In the genomic region with DNA sequence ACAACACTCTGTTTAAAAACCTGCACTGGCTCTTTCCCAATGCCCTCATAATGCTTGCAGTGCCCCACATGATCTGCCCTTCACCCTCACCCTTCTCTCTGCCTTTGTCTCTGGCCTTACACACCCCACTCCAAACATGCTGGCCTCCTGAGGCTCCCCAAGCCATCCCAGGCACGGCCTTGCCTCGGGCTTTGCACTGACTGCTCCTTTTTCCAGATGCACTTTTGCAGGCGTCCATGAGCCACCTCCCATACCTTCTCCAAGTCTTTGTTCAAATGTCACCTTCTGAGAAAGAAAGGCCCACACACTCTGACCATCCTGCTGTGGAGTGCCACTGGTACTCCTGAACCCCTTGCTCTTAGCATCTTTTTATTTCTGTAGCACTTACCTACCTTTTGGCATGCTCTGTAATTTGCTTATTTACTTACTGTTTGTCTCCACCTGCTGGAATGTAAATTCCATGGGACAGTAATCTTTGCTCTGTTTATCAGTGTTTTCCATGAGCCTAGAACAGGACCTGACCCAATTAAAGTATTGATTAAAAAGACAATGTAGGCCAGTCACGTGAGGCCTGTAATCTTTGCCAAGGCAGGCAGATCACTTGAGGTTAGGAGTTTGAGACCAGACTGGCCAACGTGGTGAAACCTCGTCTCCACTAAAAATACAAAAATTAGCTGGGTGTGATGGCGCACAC, we compare ENCODE assay signal across 19 cellular contexts. TPM values are rescaled to one million over a fixed set of nuclear protein-coding genes. Genes with fewer than 3 reads are reported as not detected.
DNase-seq lines count a peak whose midpoint lies in the region; ATAC-seq and TF ChIP-seq lines count a peak whose summit lies in the region.
"Had no signal": no experiment of that assay in that cellular context is flagged by ENCODE, and none has a peak within 500 bp of the region (broad histone marks: within the 10 kb centered on the region; RNA-seq: fewer than 3 reads in every experiment).

No MANE protein-coding gene starts in this region.

- H3K4me2 ChIP-seq in DND-41 (ENCODE audit: insufficient read depth, low read length) (no peak overlapping the region), neural progenitor cell (no peak overlapping the region)

- no peak overlapping the region for H3K4me3 ChIP-seq in DND-41 (ENCODE audit: low read depth in 1 of 2, low read length in 2 of 2)
- H3K4me3 ChIP-seq in neural progenitor cell, result no peak overlapping the region
- no peak overlapping the region for H3K4me3 ChIP-seq in CD4-positive, alpha-beta memory T cell (ENCODE audit: low read length in 2 of 2)
- H3K4me3 ChIP-seq: dorsolateral prefrontal cortex, left ventricle myocardium inferior, SJCRH30 had no signal

- no peaks in the 10 kb centered on the region for H3F3A ChIP-seq in neural progenitor cell (ENCODE audit: low read depth)

- H3K79me2 ChIP-seq in DND-41 (ENCODE audit: insufficient read depth, low read length) (no peaks in the 10 kb centered on the region), neural progenitor cell (ENCODE audit: low read depth) (no peaks in the 10 kb centered on the region)

- DNase-seq in DND-41, result no peak
- DNase-seq in dermis blood vessel endothelial cell, result peak; percentile 5
- DNase-seq in neural progenitor cell (ENCODE audit: low spot score), result no peak
- no peak for DNase-seq in germinal center (ENCODE audit: low spot score)
- DNase-seq in CD4-positive, alpha-beta memory T cell, result no peak
- DNase-seq: dorsolateral prefrontal cortex, GF-D8, left ventricle myocardium inferior, NCI-H2029 treated with DMSO at 0.1 percent for 48 hours, NCI-H510A, SJCRH30 had no signal

- H3K36me3 Mint-ChIP-seq in neural progenitor cell, result peaks cover 17% of the 10 kb centered on the region
- peaks cover 25 to 41% of the 10 kb centered on the region in 2 donors for H3K36me3 Mint-ChIP-seq in CD4-positive, alpha-beta memory T cell

- H3K27ac ChIP-seq in DND-41 (ENCODE audit: low read length) (no peak overlapping the region), neural progenitor cell (no peak overlapping the region)
- H3K27ac ChIP-seq in CD4-positive, alpha-beta memory T cell (ENCODE audit: low read depth, low read length), result no peak overlapping the region
- H3K27ac ChIP-seq: left ventricle myocardium inferior, SJCRH30 had no signal

- H3K27me3 Mint-ChIP-seq in neural progenitor cell (ENCODE audit: insufficient read depth, low read depth), result no peaks in the 10 kb centered on the region
- H3K27me3 Mint-ChIP-seq in CD4-positive, alpha-beta memory T cell, result no peaks in the 10 kb centered on the region

- intact Hi-C loops in CD4-positive, alpha-beta memory T cell (cut with micrococcal nuclease), result no loop called here

- H3K4me1 ChIP-seq in DND-41 (ENCODE audit: insufficient read depth, low read length) (peaks cover 3% of the 10 kb centered on the region; the same call in 1 of the 2 replicates), neural progenitor cell (peaks cover 10% of the 10 kb centered on the region)
- H3K4me1 ChIP-seq in CD4-positive, alpha-beta memory T cell (ENCODE audit: insufficient read depth, low read length), result no peaks in the 10 kb centered on the region
- H3K4me1 ChIP-seq: left ventricle myocardium inferior, SJCRH30 had no signal

- CTCF ChIA-PET in CD4-positive, alpha-beta memory T cell (lab: Charles Lee; ENCODE audit: partially characterized antibody), result no interaction called here

- H3K9me3 Mint-ChIP-seq in neural progenitor cell, result no peaks in the 10 kb centered on the region
- no peaks in the 10 kb centered on the region for H3K9me3 Mint-ChIP-seq in CD4-positive, alpha-beta memory T cell
- H3K9me3 Mint-ChIP-seq: activated T-helper 1 cell treated with anti-CD3 and anti-CD28 coated beads, Interleukin-12 subunit alpha, Interleukin-12 subunit beta, Interleukin-2, Interleukin-4 antibody, amounts not matched to agents 30 ng/mL and 10 ng/mL and 1 ng/mL, durations not matched to agents 14 hours and 24 hours and 36 hours; T-helper 2 cell treated with Interferon-gamma antibody and Interleukin-4, amounts not matched to agents 5 μg/mL and 100 μg/mL, for 36 hours had no signal

- H3K36me3 ChIP-seq in DND-41 (ENCODE audit: insufficient read depth, low read length), result no peaks in the 10 kb centered on the region
- H3K36me3 ChIP-seq in neural progenitor cell, result no peaks in the 10 kb centered on the region
- peaks cover 5% of the 10 kb centered on the region for H3K36me3 ChIP-seq in CD4-positive, alpha-beta memory T cell (ENCODE audit: insufficient read depth, low read length)

- H2AFZ ChIP-seq in DND-41 (ENCODE audit: low read depth, low read length) (no peak overlapping the region), neural progenitor cell (replicated peaks) (no peak overlapping the region)

- no peak overlapping the region for H3K9ac ChIP-seq in DND-41 (ENCODE audit: low read depth, low read length)
- no peak overlapping the region for H3K9ac ChIP-seq in neural progenitor cell

- no peak overlapping the region for H3K27ac Mint-ChIP-seq in neural progenitor cell
- peak overlapping the region in 2 of 7 donors; percentile 0 to 6 for H3K27ac Mint-ChIP-seq in CD4-positive, alpha-beta memory T cell
- H3K27ac Mint-ChIP-seq: activated T-helper 1 cell treated with anti-CD3 and anti-CD28 coated beads, Interleukin-12 subunit alpha, Interleukin-12 subunit beta, Interleukin-2, Interleukin-4 antibody, amounts not matched to agents 30 ng/mL and 10 ng/mL and 1 ng/mL, durations not matched to agents 14 hours and 24 hours and 36 hours; T-helper 2 cell treated with Interferon-gamma antibody and Interleukin-4, amounts not matched to agents 5 μg/mL and 100 μg/mL, for 36 hours had no signal

- H3K27me3 ChIP-seq in DND-41 (ENCODE audit: insufficient read depth, low read length, poor library complexity) (no peaks in the 10 kb centered on the region), neural progenitor cell (no peaks in the 10 kb centered on the region)
- H3K27me3 ChIP-seq in CD4-positive, alpha-beta memory T cell (ENCODE audit: insufficient read depth, low read length), result no peaks in the 10 kb centered on the region
- H3K27me3 ChIP-seq: dorsolateral prefrontal cortex, SJCRH30 had no signal

- no peaks in the 10 kb centered on the region for H3K4me1 Mint-ChIP-seq in neural progenitor cell
- peaks cover 0 to 3% (median 0%) of the 10 kb centered on the region in 4 donors for H3K4me1 Mint-ChIP-seq in CD4-positive, alpha-beta memory T cell

- H3K9me3 ChIP-seq in DND-41 (ENCODE audit: insufficient read depth, low read length, severe bottlenecking) (no peaks in the 10 kb centered on the region), neural progenitor cell (ENCODE audit: low read depth) (no peaks in the 10 kb centered on the region)
- no peaks in the 10 kb centered on the region for H3K9me3 ChIP-seq in CD4-positive, alpha-beta memory T cell (ENCODE audit: control insufficient read depth in 1 of 2, low read length in 2 of 2)
- H3K9me3 ChIP-seq: left ventricle myocardium inferior, SJCRH30 had no signal

- TF ChIP-seq CTCF in DND-41 (IDR thresholded peaks at IDR 0.05; ENCODE audit: borderline replicate concordance, extremely low read depth, low read length, poor library complexity, severe bottlenecking), result peak; percentile 45
- peak; percentile 39; the same call in 1 of the 2 replicates for TF ChIP-seq CTCF in LNCAP (IDR thresholded peaks at IDR 0.05)
- peak; percentile 22 for TF ChIP-seq CTCF in neural progenitor cell (IDR thresholded peaks at IDR 0.05)

- POLR2A ChIA-PET in CD4-positive, alpha-beta memory T cell (lab: Charles Lee; ENCODE audit: partially characterized antibody), result no interaction called here

- H4K20me1 ChIP-seq in DND-41 (ENCODE audit: insufficient read depth, low read length) (no peaks in the 10 kb centered on the region), neural progenitor cell (ENCODE audit: low read depth) (no peaks in the 10 kb centered on the region)

- H3K4me3 Mint-ChIP-seq in neural progenitor cell, result no peak overlapping the region
- no peak overlapping the region for H3K4me3 Mint-ChIP-seq in CD4-positive, alpha-beta memory T cell
- H3K4me3 Mint-ChIP-seq: activated T-helper 1 cell treated with anti-CD3 and anti-CD28 coated beads, Interleukin-12 subunit alpha, Interleukin-12 subunit beta, Interleukin-2, Interleukin-4 antibody, amounts not matched to agents 30 ng/mL and 10 ng/mL and 1 ng/mL, durations not matched to agents 14 hours and 24 hours and 36 hours; T-helper 2 cell treated with Interferon-gamma antibody and Interleukin-4, amounts not matched to agents 5 μg/mL and 100 μg/mL, for 36 hours had no signal

- ATAC-seq in DND-41 (ENCODE audit: insufficient read depth, low read depth) (no peak), HG03342 (IDR thresholded peaks at IDR 0.05; ENCODE audit: unreplicated experiment) (no peak), HG03460 (IDR thresholded peaks at IDR 0.05; ENCODE audit: unreplicated experiment) (no peak)
- ATAC-seq: esophagus mucosa had no signal

RNA-seq across cellular contexts. Expression of gene GFRA4, which starts 30.7 kb away (rescaled TPM):
- total RNA-seq in dermis blood vessel endothelial cell, result not detected in 2 replicates
- total RNA-seq in neural progenitor cell (ENCODE audit: low replicate concordance), result not detected in 2 replicates
- not detected for total RNA-seq in CD4-positive, alpha-beta memory T cell
- polyA plus RNA-seq in CD4-positive, alpha-beta memory T cell, result not detected
- total RNA-seq: activated CD8-positive, alpha-beta memory T cell treated with anti-CD3 and anti-CD28 coated beads for 36 hours; activated T-helper 1 cell treated with anti-CD3 and anti-CD28 coated beads, Interleukin-12 subunit alpha, Interleukin-12 subunit beta, Interleukin-2, Interleukin-4 antibody, amounts not matched to agents 30 ng/mL and 10 ng/mL and 1 ng/mL, durations not matched to agents 14 hours and 24 hours and 36 hours; esophagus mucosa; left ventricle myocardium inferior; osteocyte; SJCRH30 had no signal

RNA-seq across cellular contexts. Expression of gene ADAM33, which starts 49.4 kb away (rescaled TPM):
- total RNA-seq in dermis blood vessel endothelial cell (0.09 and 0.17 TPM in 2 replicates), neural progenitor cell (ENCODE audit: low replicate concordance) (7.0 and 18.9 TPM in 2 replicates)
- total RNA-seq in CD4-positive, alpha-beta memory T cell, result not detected
- not detected for polyA plus RNA-seq in CD4-positive, alpha-beta memory T cell
- total RNA-seq: activated CD8-positive, alpha-beta memory T cell treated with anti-CD3 and anti-CD28 coated beads for 36 hours; activated T-helper 1 cell treated with anti-CD3 and anti-CD28 coated beads, Interleukin-12 subunit alpha, Interleukin-12 subunit beta, Interleukin-2, Interleukin-4 antibody, amounts not matched to agents 30 ng/mL and 10 ng/mL and 1 ng/mL, durations not matched to agents 14 hours and 24 hours and 36 hours; SJCRH30 had no signal
